In the genomic region with DNA sequence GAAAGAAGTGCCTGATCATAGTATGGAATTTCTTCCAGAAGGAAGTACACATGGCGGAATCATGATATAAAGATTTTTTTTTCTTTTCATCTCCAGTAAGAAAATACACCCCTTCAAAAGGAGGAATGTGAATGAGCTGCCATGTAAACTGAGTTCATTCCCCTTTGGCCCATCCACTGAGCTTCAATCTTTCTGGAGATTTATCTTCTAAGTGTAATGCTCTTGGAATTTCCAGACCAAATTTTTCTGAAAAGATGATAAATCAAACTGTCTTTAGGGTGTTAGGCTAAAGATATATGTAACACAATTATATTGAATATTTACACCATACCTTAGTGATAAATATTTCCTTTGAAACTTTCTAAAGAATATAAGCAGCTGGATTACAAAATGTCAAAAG, we compare ENCODE assay signal across 19 cellular contexts. TPM values are rescaled to one million over a fixed set of nuclear protein-coding genes. Genes with fewer than 3 reads are reported as not detected.
DNase-seq lines count a peak whose midpoint lies in the region; ATAC-seq and TF ChIP-seq lines count a peak whose summit lies in the region.
"Had no signal": no experiment of that assay in that cellular context is flagged by ENCODE, and none has a peak within 500 bp of the region (broad histone marks: within the 10 kb centered on the region; RNA-seq: fewer than 3 reads in every experiment).

No MANE protein-coding gene starts in this region.

- H4K20me1 ChIP-seq in fibroblast of lung (ENCODE audit: control insufficient read depth, extremely low read depth, insufficient read depth, low read length): peaks cover 1% of the 10 kb centered on the region

- H3K4me1 ChIP-seq in right cardiac atrium (ENCODE audit: control insufficient read depth, insufficient read depth, low read length) (peaks cover 2% of the 10 kb centered on the region), fibroblast of lung (ENCODE audit: control insufficient read depth, extremely low read depth, insufficient read depth, low read length) (peaks cover 2% of the 10 kb centered on the region), psoas muscle (no peaks in the 10 kb centered on the region)

- H3K27me3 ChIP-seq in right cardiac atrium (ENCODE audit: control insufficient read depth, insufficient read depth) (no peaks in the 10 kb centered on the region), fibroblast of lung (ENCODE audit: control insufficient read depth, insufficient read depth, low read length) (no peaks in the 10 kb centered on the region), psoas muscle (ENCODE audit: insufficient read depth in 3 of 3, low read length in 2 of 3) (no peaks in the 10 kb centered on the region)
- H3K27me3 ChIP-seq in CD4-positive, alpha-beta T cell (ENCODE audit: control insufficient read depth, insufficient read depth, low read length): no peaks in the 10 kb centered on the region

- H3K36me3 Mint-ChIP-seq in CD4-positive, alpha-beta T cell (ENCODE audit: low read depth): no peaks in the 10 kb centered on the region
- H3K36me3 Mint-ChIP-seq: natural killer cell treated with Interleukin-12 subunit alpha and Interleukin-12 subunit beta and Interleukin-15 and Interleukin-18, amount 100 ng/mL, for 72 hours had no signal

- WGBS in right cardiac atrium: 63% methylated on average over 1 of the region's 1 CpG
- WGBS in psoas muscle, 3 donors: 89 to 95% (median 90%) methylated on average over 1 of the region's 1 CpG
- WGBS in lower leg skin, 2 donors: 65 to 70% methylated on average over 1 of the region's 1 CpG

- H3K36me3 ChIP-seq in fibroblast of lung (ENCODE audit: control insufficient read depth, insufficient read depth, low read length): peaks cover 2% of the 10 kb centered on the region
- no peaks in the 10 kb centered on the region for H3K36me3 ChIP-seq in psoas muscle (ENCODE audit: insufficient read depth in 1 of 2, low read depth in 1 of 2)

- no peaks in the 10 kb centered on the region for H3K9me3 Mint-ChIP-seq in CD4-positive, alpha-beta T cell
- H3K9me3 Mint-ChIP-seq: natural killer cell treated with Interleukin-12 subunit alpha and Interleukin-12 subunit beta and Interleukin-15 and Interleukin-18, amount 100 ng/mL, for 72 hours had no signal

- no peak for ATAC-seq in right cardiac atrium
- ATAC-seq in psoas muscle: no peak
- ATAC-seq in CD4-positive, alpha-beta T cell (ENCODE audit: poor library complexity): no peak
- ATAC-seq in HG02623 (IDR thresholded peaks at IDR 0.05; ENCODE audit: unreplicated experiment): no peak
- ATAC-seq: natural killer cell treated with Interleukin-12 subunit alpha and Interleukin-12 subunit beta and Interleukin-15 and Interleukin-18, amount 100 ng/mL, for 72 hours had no signal

- H3K4me3 Mint-ChIP-seq in CD4-positive, alpha-beta T cell: no peak overlapping the region
- H3K4me3 Mint-ChIP-seq: natural killer cell treated with Interleukin-12 subunit alpha and Interleukin-12 subunit beta and Interleukin-15 and Interleukin-18, amount 100 ng/mL, for 72 hours had no signal

- H3K27ac Mint-ChIP-seq in CD4-positive, alpha-beta T cell: no peak overlapping the region
- H3K27ac Mint-ChIP-seq: natural killer cell treated with Interleukin-12 subunit alpha and Interleukin-12 subunit beta and Interleukin-15 and Interleukin-18, amount 100 ng/mL, for 72 hours had no signal

- intact Hi-C loops in right cardiac atrium (cut with DNase I): loop anchor here in 3 of 4 donors (5.0 to 10.0 kb wide), 2 partner anchors 147 to 150 kb away; no protein-coding TSS in a partner anchor
- intact Hi-C loops in cardiac septum (cut with DNase I): loop anchor here (10.0 kb wide), 1 partner anchor 193 kb away; no protein-coding TSS in a partner anchor
- intact Hi-C loops in psoas muscle (cut with DNase I): loop anchor here in 1 of 2 donors (10.0 kb wide), 1 partner anchor 147 kb away; no protein-coding TSS in a partner anchor
- intact Hi-C loops in CD4-positive, alpha-beta T cell (cut with DNase I, micrococcal nuclease): no loop called here
- intact Hi-C loops in lower leg skin (cut with DNase I; ENCODE audit: low total_unique reads): loop anchor here (10.0 kb wide), 1 partner anchor 147 kb away; no protein-coding TSS in a partner anchor

- H3K27me3 Mint-ChIP-seq in CD4-positive, alpha-beta T cell: no peaks in the 10 kb centered on the region
- H3K27me3 Mint-ChIP-seq: natural killer cell treated with Interleukin-12 subunit alpha and Interleukin-12 subunit beta and Interleukin-15 and Interleukin-18, amount 100 ng/mL, for 72 hours had no signal

- peak overlapping the region; percentile 94 for H3K4me2 ChIP-seq in fibroblast of lung (ENCODE audit: extremely low read depth, insufficient read depth, low read length)

- CTCF ChIA-PET in CD4-positive, alpha-beta T cell (lab: Charles Lee): interaction anchor here (1.2 to 1.7 kb wide), 2 partner anchors 8 to 32 kb away, joined by 4 read pairs; no protein-coding TSS in a partner anchor
- CTCF ChIA-PET in GM10248 (lab: Yijun Ruan, JAX): interaction anchor here (0.7 to 2.1 kb wide), 5 partner anchors 10 to 183 kb away, joined by 3 to 7 read pairs (median 4); no protein-coding TSS in a partner anchor

- H3K9me3 ChIP-seq in right cardiac atrium (ENCODE audit: control insufficient read depth, low read length) (no peaks in the 10 kb centered on the region), fibroblast of lung (ENCODE audit: control insufficient read depth, insufficient read depth, low read depth, low read length) (no peaks in the 10 kb centered on the region), psoas muscle (no peaks in the 10 kb centered on the region)
- H3K9me3 ChIP-seq in CD4-positive, alpha-beta T cell (ENCODE audit: control insufficient read depth, low read length): no peaks in the 10 kb centered on the region

- DNase-seq in right cardiac atrium: no peak
- DNase-seq in cardiac septum (ENCODE audit: low spot score): no peak
- peak in 1 of 2 donors; percentile 57 for DNase-seq in fibroblast of lung (ENCODE audit: low read depth in 2 of 2)
- no peak for DNase-seq in psoas muscle
- no peak for DNase-seq in CD4-positive, alpha-beta T cell
- DNase-seq in GM10248 (ENCODE audit: extremely low spot score): no peak
- no peak for DNase-seq in lower leg skin (ENCODE audit: low spot score in 2 of 2)
- DNase-seq: activated gamma-delta T cell; erythroblast; NCI-H187; NCI-H524 treated with DMSO at 0.1 percent for 48 hours; stimulated activated CD4-positive, alpha-beta T cell treated with anti-CD3 and anti-CD28 coated beads, Interleukin-2, amount 100 ng/mL, for 48 hours; stimulated activated CD8-positive, alpha-beta memory T cell treated with anti-CD3 and anti-CD28 coated beads, Interleukin-4, amount 100 ng/mL, for 48 hours had no signal

- TF ChIP-seq CTCF in fibroblast of lung (conservative IDR thresholded peaks at IDR 0.05 in 1 of 2, IDR thresholded peaks at IDR 0.05 in 1 of 2; ENCODE audit: low read depth in 1 of 2, low read length in 2 of 2) (no peak), psoas muscle (IDR thresholded peaks at IDR 0.05) (no peak), GM10248 (IDR thresholded peaks at IDR 0.05; ENCODE audit: control extremely low read depth, extremely low read depth, low read depth, missing control alignments) (no peak), lower leg skin (IDR thresholded peaks at IDR 0.05) (no peak)
- TF ChIP-seq CTCF in CD4-positive, alpha-beta T cell (IDR thresholded peaks at IDR 0.05): no peak

- H3K79me2 ChIP-seq in fibroblast of lung (ENCODE audit: control insufficient read depth, insufficient read depth, low read length): peaks cover 76% of the 10 kb centered on the region

- H3K9ac ChIP-seq in fibroblast of lung (ENCODE audit: insufficient read depth, low read length): no peak overlapping the region

- no peak for TF ChIP-seq POLR2A in lower leg skin (IDR thresholded peaks at IDR 0.05)

- POLR2A ChIA-PET in CD4-positive, alpha-beta T cell (lab: Charles Lee): no interaction called here
- POLR2A ChIA-PET in GM10248 (lab: Yijun Ruan, JAX): no interaction called here

- H3K27ac ChIP-seq in right cardiac atrium (ENCODE audit: low read length): no peak overlapping the region
- no peak overlapping the region for H3K27ac ChIP-seq in fibroblast of lung (ENCODE audit: insufficient read depth, low read length)
- peak overlapping the region; percentile 24 for H3K27ac ChIP-seq in psoas muscle
- H3K27ac ChIP-seq in CD4-positive, alpha-beta T cell (ENCODE audit: low read depth, low read length): no peak overlapping the region
- H3K27ac ChIP-seq: VCaP had no signal

- H3K4me3 ChIP-seq in right cardiac atrium (ENCODE audit: low read length) (peak overlapping the region; percentile 56), fibroblast of lung (replicated peaks in 1 of 4; ENCODE audit: control extremely low read depth in 1 of 4, insufficient read depth in 1 of 4, low read depth in 3 of 4, low read length in 4 of 4) (peak overlapping the region; percentile 50 to 94 (median 68)), psoas muscle (peak overlapping the region; percentile 45), lower leg skin (ENCODE audit: low read depth, poor library complexity, severe bottlenecking) (no peak overlapping the region)
- H3K4me3 ChIP-seq: GM12878 had no signal

- H3K4me1 Mint-ChIP-seq in CD4-positive, alpha-beta T cell (ENCODE audit: low read depth): no peaks in the 10 kb centered on the region

- H2AFZ ChIP-seq in fibroblast of lung (ENCODE audit: low read length): no peak overlapping the region

RNA-seq across cellular contexts. Expression of a gene that starts 5.2 kb away (rescaled TPM):
- 1,000 to 10,000 TPM; 1,110 to 1,790 (median 1,514) TPM for total RNA-seq in right cardiac atrium
- polyA plus RNA-seq in right cardiac atrium: 764 TPM
- total RNA-seq in cardiac septum: 480 TPM
- 586 and 902 TPM in 2 replicates for total RNA-seq in fibroblast of lung
- 2,179 and 4,941 TPM in 2 replicates for polyA plus RNA-seq in fibroblast of lung
- polyA plus RNA-seq in fibroblast of lung (2012): 1,112 and 2,304 TPM in 2 replicates
- 827 and 1,287 TPM in 2 replicates for polyA minus RNA-seq in fibroblast of lung (ENCODE audit: low replicate concordance)
- total RNA-seq in psoas muscle: 100 to 1,000 TPM; 224 to 361 (median 310) TPM
- polyA plus RNA-seq in psoas muscle: 100 to 1,000 TPM; 219 to 227 (median 222) TPM
- not detected for total RNA-seq in CD4-positive, alpha-beta T cell
- 1,000 to 10,000 TPM in 1 of 4 donors, 100 to 1,000 TPM in 3; 497 to 1,618 (median 522) TPM for total RNA-seq in lower leg skin
- total RNA-seq: dermis microvascular lymphatic vessel endothelial cell; HT1080; natural killer cell treated with Interleukin-12 subunit alpha and Interleukin-12 subunit beta and Interleukin-15 and Interleukin-18, amount 100 ng/mL, for 72 hours had no signal

Comparison
In these comparisons a context has a peak if more than half of its experiments do, and no peak if none do; other contexts are left out.
1. RNA of a gene that starts 5.2 kb away (total RNA-seq): 1,110 to 1,790 TPM in right cardiac atrium, 586 to 902 TPM in fibroblast of lung, 497 to 1,618 TPM in lower leg skin, 480 TPM in cardiac septum (single experiment) and 224 to 361 TPM in psoas muscle; not detected in CD4-positive, alpha-beta T cell; every median in the first group is over 100 times any median in the second.
2. intact Hi-C loops: an anchor here in right cardiac atrium (5.0 to 10.0 kb wide), cardiac septum (10.0 kb wide) and lower leg skin (10.0 kb wide); none called in CD4-positive, alpha-beta T cell.